Comparison of ENCODE assay signal across 26 cellular contexts in the genomic region with DNA sequence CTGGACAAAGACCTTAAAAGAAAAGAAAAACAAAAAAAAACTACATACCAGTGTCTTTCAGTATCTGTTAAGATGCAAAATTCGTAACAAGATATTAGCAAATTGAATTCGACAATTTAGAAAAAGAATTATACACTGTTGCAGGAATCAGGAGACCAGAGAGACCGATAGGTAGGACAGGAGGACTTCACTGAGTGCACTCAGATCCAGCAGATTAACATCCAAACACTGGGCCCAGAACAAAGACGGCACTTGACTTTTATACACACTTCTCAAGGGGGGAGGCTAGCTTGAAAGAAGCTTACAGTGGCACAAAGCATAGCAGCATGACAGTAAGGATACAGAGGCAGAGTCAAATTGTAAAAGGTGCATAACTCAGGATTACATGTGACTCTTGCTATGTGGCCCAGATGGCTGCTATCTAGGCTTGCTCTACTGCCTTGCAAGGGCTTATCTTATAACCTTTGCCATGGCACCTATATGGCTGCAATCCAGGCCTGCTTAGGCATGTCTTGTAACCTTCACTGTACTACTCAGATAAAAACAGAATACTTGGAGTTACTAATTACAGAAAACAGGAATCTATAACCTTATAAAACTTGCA.
"Had no signal": no experiment of that assay in that cellular context is flagged by ENCODE, and none has a peak within 500 bp of the region (broad histone marks: within the 10 kb centered on the region; RNA-seq: fewer than 3 reads in every experiment).

No MANE protein-coding gene starts in this region.

- H3K4me3 ChIP-seq: ascending aorta, esophagus muscularis mucosa, hepatocyte, left lung, ovary, prostate gland, upper lobe of left lung had no signal

- DNase-seq: activated B cell treated with CpG ODN at 0.5 μM for 24 hours; activated CD4-positive, alpha-beta T cell treated with anti-CD3 and anti-CD28 coated beads for 36 hours; activated CD4-positive, alpha-beta T cell treated with anti-CD3 and anti-CD28 coated beads, Interleukin-2, amount 50 U/mL, for 4 hours; activated CD8-positive, alpha-beta memory T cell treated with anti-CD3 and anti-CD28 coated beads for 24 hours; activated CD8-positive, alpha-beta memory T cell treated with anti-CD3 and anti-CD28 coated beads, Interleukin-2, amount 50 U/mL, for 4 hours; activated T-cell treated with anti-CD3 and anti-CD28 coated beads, Interleukin-2, amount 50 U/mL, for 24 hours; brain microvascular endothelial cell; caudate nucleus; dermis blood vessel endothelial cell; effector CD8-positive, alpha-beta T cell; glutamatergic neuron; kidney glomerular epithelial cell; left lung; ovary; stimulated activated CD4-positive, alpha-beta T cell treated with anti-CD3 and anti-CD28 coated beads, Interleukin-4, amount 100 ng/mL, for 24 hours; stimulated activated naive CD8-positive, alpha-beta T cell treated with anti-CD3 and anti-CD28 coated beads, Interleukin-15, Interleukin-2, amounts not matched to agents 100 U/mL and 50 U/mL, for 24 hours; T-helper 9 cell; upper lobe of left lung had no signal

- H3K36me3 ChIP-seq: ascending aorta, brain microvascular endothelial cell, esophagus muscularis mucosa, left lung, neutrophil, ovary, prostate gland, upper lobe of left lung had no signal

- FAIRE-seq: frontal cortex had no signal

- H3K79me2 ChIP-seq: hepatocyte had no signal

- H3K27ac ChIP-seq: ascending aorta, brain microvascular endothelial cell, esophagus muscularis mucosa, hepatocyte, left lung, neutrophil, ovary, prostate gland, upper lobe of left lung had no signal

- H3K27me3 ChIP-seq: ascending aorta, brain microvascular endothelial cell, esophagus muscularis mucosa, hepatocyte, left lung, neutrophil, ovary, upper lobe of left lung had no signal

- ATAC-seq: activated CD4-positive, alpha-beta T cell treated with anti-CD3 and anti-CD28 coated beads for 36 hours; activated naive CD4-positive, alpha-beta T cell treated with anti-CD3 and anti-CD28 coated beads, Interleukin-2, amount 50 U/mL, for 72 hours; activated T-helper 17 cell treated with anti-CD3 and anti-CD28 coated beads, Interleukin-2, amount 50 U/mL, for 72 hours; left lung; stimulated activated naive CD8-positive, alpha-beta T cell treated with anti-CD3 and anti-CD28 coated beads, Interleukin-15, Interleukin-2, amounts not matched to agents 100 U/mL and 50 U/mL, for 24 hours had no signal

- H3K4me2 ChIP-seq: hepatocyte had no signal

- H3K9me3 ChIP-seq: neutrophil, ovary, prostate gland had no signal

- H2AFZ ChIP-seq: hepatocyte had no signal

- H3K4me1 ChIP-seq: ascending aorta, esophagus muscularis mucosa, left lung, prostate gland, upper lobe of left lung had no signal
